ENCODE assay signal across 8 cellular contexts in the genomic region with DNA sequence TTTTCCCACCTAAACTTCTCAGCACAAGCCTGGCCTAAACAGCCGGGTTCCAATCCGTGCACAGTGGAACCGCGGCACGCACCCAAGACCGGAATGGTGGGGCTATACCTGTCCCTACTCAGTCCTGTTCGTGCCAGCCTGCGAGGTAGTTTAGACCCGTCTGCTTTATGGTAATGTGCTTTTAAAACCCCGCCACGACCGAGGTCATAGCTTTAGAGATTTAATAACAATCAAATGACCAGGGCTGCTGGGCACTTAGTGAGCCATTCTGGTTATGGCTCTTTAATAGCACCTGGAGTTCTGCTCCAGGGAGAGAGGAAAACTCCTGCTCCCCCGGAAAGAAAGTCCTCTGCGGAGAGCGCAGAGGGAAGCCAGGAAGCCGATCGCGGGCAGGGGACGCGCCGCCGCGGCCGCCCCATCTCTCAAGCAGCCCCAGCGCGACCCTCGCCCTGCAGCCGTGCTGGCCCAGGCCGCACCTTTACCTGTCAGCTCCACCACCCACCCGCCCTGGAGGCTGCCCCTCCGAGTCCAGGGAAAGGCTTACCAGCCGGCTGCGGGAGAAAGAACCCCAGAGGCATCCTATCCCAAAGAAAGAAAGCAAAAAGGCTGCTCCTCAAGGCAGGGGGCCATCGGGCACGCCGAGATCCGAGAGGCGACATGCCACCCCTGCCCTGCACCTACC. TPM values are rescaled to one million over a fixed set of nuclear protein-coding genes. Genes with fewer than 3 reads are reported as not detected.
DNase-seq lines count a peak whose midpoint lies in the region; ATAC-seq and TF ChIP-seq lines count a peak whose summit lies in the region.

No MANE protein-coding gene starts in this region.

- H3K4me1 ChIP-seq in esophagus muscularis mucosa (peaks cover 7 to 35% (median 26%) of the 10 kb centered on the region in 4 donors), thymus (ENCODE audit: control insufficient read depth, insufficient read depth, low read length) (peaks cover 5% of the 10 kb centered on the region)

- peak overlapping the region; percentile 95 for H3K27ac Mint-ChIP-seq in activated T-cell treated with anti-CD3 and anti-CD28 coated beads, Interleukin-2, amount 50 U/mL, for 24 hours
- peak overlapping the region; percentile 82 to 98 (median 94) for H3K27ac Mint-ChIP-seq in naive B cell

- H3K9me3 Mint-ChIP-seq in activated T-cell treated with anti-CD3 and anti-CD28 coated beads, Interleukin-2, amount 50 U/mL, for 24 hours = no peaks in the 10 kb centered on the region
- peaks cover 0 to 1% (median 0%) of the 10 kb centered on the region in 7 donors for H3K9me3 Mint-ChIP-seq in naive B cell

- peaks cover 37% of the 10 kb centered on the region for H3K4me1 Mint-ChIP-seq in activated T-cell treated with anti-CD3 and anti-CD28 coated beads, Interleukin-2, amount 50 U/mL, for 24 hours (ENCODE audit: low read depth)
- peaks cover 21 to 26% (median 22%) of the 10 kb centered on the region in 3 donors for H3K4me1 Mint-ChIP-seq in naive B cell

- H3K36me3 Mint-ChIP-seq in activated T-cell treated with anti-CD3 and anti-CD28 coated beads, Interleukin-2, amount 50 U/mL, for 24 hours (ENCODE audit: low read depth) = peaks cover 14% of the 10 kb centered on the region
- H3K36me3 Mint-ChIP-seq in naive B cell = no peaks in the 10 kb centered on the region

- H3K27me3 Mint-ChIP-seq in activated T-cell treated with anti-CD3 and anti-CD28 coated beads, Interleukin-2, amount 50 U/mL, for 24 hours = peaks cover 6% of the 10 kb centered on the region
- H3K27me3 Mint-ChIP-seq in naive B cell = peaks cover 7 to 12% (median 12%) of the 10 kb centered on the region in 3 donors

- ATAC-seq in HG02610 (IDR thresholded peaks at IDR 0.05; ENCODE audit: unreplicated experiment) (peak; percentile 16), naive B cell (ENCODE audit: low read depth in 2 of 2) (peak; percentile 8 to 13)

- H3K27me3 ChIP-seq in esophagus muscularis mucosa = no peaks in the 10 kb centered on the region
- no peaks in the 10 kb centered on the region for H3K27me3 ChIP-seq in thymus (ENCODE audit: control insufficient read depth, insufficient read depth)

- peak overlapping the region; percentile 84 to 93 (median 90) for H3K4me3 ChIP-seq in esophagus muscularis mucosa
- H3K4me3 ChIP-seq in thymus (ENCODE audit: low read length) = peak overlapping the region; percentile 97

- 0% methylated on average over 13 of the region's 38 CpGs for WGBS in esophagus muscularis mucosa
- under 1% methylated on average over 38 of the region's 38 CpGs for WGBS in thymus

- TF ChIP-seq EP300 in esophagus muscularis mucosa (IDR thresholded peaks at IDR 0.05) = no peak

- peak; percentile 70 to 80 (median 77) for DNase-seq in NCI-H1417 (lab: John Stamatoyannopoulos, UW)
- DNase-seq in NCI-H1417 treated with DMSO at 0.1 percent for 48 hours (lab: John Stamatoyannopoulos, UW) = no peak
- DNase-seq in NCI-H146 treated with DMSO at 0.1 percent for 48 hours (lab: John Stamatoyannopoulos, UW; ENCODE audit: unreplicated experiment) = peak; percentile 31
- DNase-seq in activated T-cell treated with anti-CD3 and anti-CD28 coated beads, Interleukin-2, amount 50 U/mL, for 24 hours = peak; percentile 49
- no peak for DNase-seq in esophagus muscularis mucosa (ENCODE audit: extremely low spot score)
- peak; percentile 9 for DNase-seq in naive B cell

- no peaks in the 10 kb centered on the region for H3K36me3 ChIP-seq in esophagus muscularis mucosa
- H3K36me3 ChIP-seq in thymus (ENCODE audit: control insufficient read depth, insufficient read depth) = no peaks in the 10 kb centered on the region

- TF ChIP-seq POLR2A in esophagus muscularis mucosa (IDR thresholded peaks at IDR 0.05; ENCODE audit: low read depth) = no peak

- peak overlapping the region; percentile 95 for H3K4me3 Mint-ChIP-seq in activated T-cell treated with anti-CD3 and anti-CD28 coated beads, Interleukin-2, amount 50 U/mL, for 24 hours
- H3K4me3 Mint-ChIP-seq in naive B cell = peak overlapping the region; percentile 91 to 99 (median 96)

- TF ChIP-seq CTCF in esophagus muscularis mucosa (IDR thresholded peaks at IDR 0.05) = no peak

- intact Hi-C loops in esophagus muscularis mucosa (cut with DNase I) = loop anchor here (5.0 kb wide), 1 partner anchor 107 kb away; no protein-coding TSS in a partner anchor

- H3K27ac ChIP-seq in esophagus muscularis mucosa (replicated peaks in 1 of 4) (peak overlapping the region; percentile 84 to 90 (median 90)), thymus (ENCODE audit: low read depth) (peak overlapping the region; percentile 81)

- H3K9me3 ChIP-seq in esophagus muscularis mucosa (no peaks in the 10 kb centered on the region), thymus (ENCODE audit: control insufficient read depth) (no peaks in the 10 kb centered on the region)

RNA-seq across cellular contexts. Expression of a gene that starts 0.5 kb away (rescaled TPM):
- 10 to 100 TPM; 11.6 to 21.6 (median 16.5) TPM for total RNA-seq in esophagus muscularis mucosa
- polyA plus RNA-seq in naive B cell (ENCODE audit: low read depth in 6 of 6) = 10 to 100 TPM; 16.1 to 27.1 (median 21.2) TPM
- 26.4 TPM for polyA plus RNA-seq in thymus

Comparison
In these comparisons a context has a peak if more than half of its experiments do, and no peak if none do; other contexts are left out.
1. DNase-seq: peak in NCI-H1417 (3 of 3), NCI-H146 treated with DMSO at 0.1 percent for 48 hours (single experiment), activated T-cell treated with anti-CD3 and anti-CD28 coated beads, Interleukin-2, amount 50 U/mL, for 24 hours (single experiment) and naive B cell (single experiment); none in NCI-H1417 treated with DMSO at 0.1 percent for 48 hours (single experiment) and esophagus muscularis mucosa (single experiment).